Comparison of ENCODE assay signal across 20 cellular contexts in the genomic region with DNA sequence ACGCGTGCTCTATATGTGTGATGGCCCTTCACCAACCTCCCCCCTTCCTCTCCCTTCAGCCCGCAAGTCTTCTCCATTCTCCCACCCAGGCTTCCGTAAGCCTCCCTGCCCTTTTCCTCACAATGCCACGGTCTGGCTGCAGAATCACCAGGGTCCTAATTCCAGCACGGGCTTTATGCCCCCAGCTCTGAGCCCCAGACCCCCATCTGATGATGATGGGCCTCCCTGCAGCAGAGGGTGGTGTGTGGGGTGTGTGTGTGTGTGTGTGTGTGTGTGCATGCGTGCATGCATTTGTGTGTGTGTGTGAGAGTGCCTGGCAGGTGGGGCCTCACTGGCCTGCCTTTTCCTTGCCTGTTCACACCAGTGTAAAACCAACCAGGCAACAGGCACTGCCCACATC.
"Had no signal": no experiment of that assay in that cellular context is flagged by ENCODE, and none has a peak within 500 bp of the region (broad histone marks: within the 10 kb centered on the region; RNA-seq: fewer than 3 reads in every experiment).

No MANE protein-coding gene starts in this region.

- H3K9me3 Mint-ChIP-seq: activated CD8-positive, alpha-beta T cell treated with anti-CD3 and anti-CD28 coated beads for 36 hours; activated naive CD4-positive, alpha-beta T cell treated with anti-CD3 and anti-CD28 coated beads, Interleukin-2, amount 50 U/mL, for 24 hours had no signal

- H3K36me3 Mint-ChIP-seq: activated naive CD4-positive, alpha-beta T cell treated with anti-CD3 and anti-CD28 coated beads, Interleukin-2, amount 50 U/mL, for 24 hours had no signal

- H3K4me1 Mint-ChIP-seq: activated naive CD4-positive, alpha-beta T cell treated with anti-CD3 and anti-CD28 coated beads, Interleukin-2, amount 50 U/mL, for 24 hours had no signal

- H3K27me3 Mint-ChIP-seq: activated naive CD4-positive, alpha-beta T cell treated with anti-CD3 and anti-CD28 coated beads, Interleukin-2, amount 50 U/mL, for 24 hours had no signal

- DNase-seq: activated CD4-positive, alpha-beta T cell treated with anti-CD3 and anti-CD28 coated beads for 48 hours; activated CD8-positive, alpha-beta T cell treated with anti-CD3 and anti-CD28 coated beads for 36 hours; activated gamma-delta T cell treated with Interleukin-2 at 50 U/mL for 16 hours; anterior cingulate cortex; body of pancreas; effector memory CD4-positive, alpha-beta T cell; foreskin melanocyte; left ventricle myocardium superior; mammary epithelial cell; occipital lobe; retina; SK-N-SH; spleen; stimulated activated CD4-positive, alpha-beta T cell treated with anti-CD3 and anti-CD28 coated beads, Interleukin-4, amount 100 ng/mL, for 1 hour; stimulated activated naive CD8-positive, alpha-beta T cell treated with anti-CD3 and anti-CD28 coated beads, Interleukin-15, Interleukin-2, amounts not matched to agents 100 U/mL and 50 U/mL, for 24 hours; T-helper 2 cell; upper lobe of left lung had no signal

- H3K4me3 Mint-ChIP-seq: activated CD8-positive, alpha-beta T cell treated with anti-CD3 and anti-CD28 coated beads for 36 hours; activated naive CD4-positive, alpha-beta T cell treated with anti-CD3 and anti-CD28 coated beads, Interleukin-2, amount 50 U/mL, for 24 hours had no signal

- ATAC-seq: activated CD8-positive, alpha-beta T cell treated with anti-CD3 and anti-CD28 coated beads for 36 hours; body of pancreas; esophagus mucosa; left ventricle myocardium superior; stimulated activated naive CD8-positive, alpha-beta T cell treated with anti-CD3 and anti-CD28 coated beads, Interleukin-15, Interleukin-2, amounts not matched to agents 100 U/mL and 50 U/mL, for 24 hours had no signal

- H3K27ac Mint-ChIP-seq: activated CD8-positive, alpha-beta T cell treated with anti-CD3 and anti-CD28 coated beads for 36 hours; activated naive CD4-positive, alpha-beta T cell treated with anti-CD3 and anti-CD28 coated beads, Interleukin-2, amount 50 U/mL, for 24 hours; progenitor cell of endocrine pancreas had no signal
